ENCODE assay signal across 14 cellular contexts in the genomic region with DNA sequence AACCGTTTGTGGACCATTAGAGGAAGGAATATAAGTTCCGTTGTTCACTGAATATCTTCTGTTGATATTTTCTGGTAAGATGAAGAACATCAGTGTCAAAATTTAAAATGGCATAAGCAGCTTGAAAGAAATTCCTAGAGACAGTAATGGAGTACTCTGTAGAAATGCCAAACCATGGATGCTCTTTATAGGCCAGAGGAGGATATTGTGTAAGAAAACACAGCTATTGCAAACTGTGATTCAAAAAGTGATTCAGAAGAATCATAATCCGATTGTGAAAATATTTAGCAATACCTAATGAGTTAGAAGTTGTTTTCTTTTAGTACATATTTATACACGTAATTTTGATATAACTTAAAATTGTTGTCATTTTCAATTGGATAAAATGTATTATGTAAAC.
DNase-seq lines count a peak whose midpoint lies in the region; ATAC-seq and TF ChIP-seq lines count a peak whose summit lies in the region.
"Had no signal": no experiment of that assay in that cellular context is flagged by ENCODE, and none has a peak within 500 bp of the region (broad histone marks: within the 10 kb centered on the region; RNA-seq: fewer than 3 reads in every experiment).

No MANE protein-coding gene starts in this region.

- ATAC-seq in IMR-90 (ENCODE audit: low read depth) (peak; percentile 64), lower lobe of right lung (peak; percentile 38 to 58), HG02970 (IDR thresholded peaks at IDR 0.05; ENCODE audit: low FRiP score, unreplicated experiment) (no peak)

- H3K23ac ChIP-seq in IMR-90 (ENCODE audit: low read depth, low read length), result no peak overlapping the region

- TF ChIP-seq RAD21 in IMR-90 (IDR thresholded peaks at IDR 0.05; ENCODE audit: low read length), result no peak

- no peak overlapping the region for H2AK9ac ChIP-seq in IMR-90 (replicated peaks; ENCODE audit: low read depth, low read length, poor library complexity)

- in situ Hi-C loops in IMR-90 (cut with MboI; ENCODE audit: low sequenced_read_pairs) (no loop called here), mammary epithelial cell (cut with MboI; ENCODE audit: low sequenced_read_pairs in 2 of 2) (no loop called here)

- 0 out of 2 replicates have a peak overlapping the region, but pooled peaks have one; percentile 2 for H3K56ac ChIP-seq in IMR-90 (ENCODE audit: extremely low read depth, insufficient read depth, low read length)

- no peak overlapping the region for H2AK5ac ChIP-seq in IMR-90 (ENCODE audit: low read depth, low read length)

- no peak for TF ChIP-seq EP300 in suprapubic skin (IDR thresholded peaks at IDR 0.05)

- no peak overlapping the region for H3K27ac Mint-ChIP-seq in activated CD4-positive, alpha-beta memory T cell treated with anti-CD3 and anti-CD28 coated beads, Interleukin-2, amount 10 ng/mL, durations not matched to agents 7 days and 5 days
- H3K27ac Mint-ChIP-seq: activated naive CD8-positive, alpha-beta T cell treated with anti-CD3 and anti-CD28 coated beads, Interleukin-2, amount 10 ng/mL, durations not matched to agents 7 days and 5 days; CD4-positive, alpha-beta T cell had no signal

- H3K4me2 ChIP-seq in IMR-90 (ENCODE audit: low read depth, low read length), result peak overlapping the region; percentile 84; the same call in 1 of the 2 replicates
- no peak overlapping the region for H3K4me2 ChIP-seq in mammary epithelial cell (ENCODE audit: insufficient read depth, low read depth, low read length)

- no peaks in the 10 kb centered on the region for H3K4me1 Mint-ChIP-seq in activated CD4-positive, alpha-beta memory T cell treated with anti-CD3 and anti-CD28 coated beads, Interleukin-2, amount 10 ng/mL, durations not matched to agents 7 days and 5 days
- H3K4me1 Mint-ChIP-seq: activated naive CD8-positive, alpha-beta T cell treated with anti-CD3 and anti-CD28 coated beads, Interleukin-2, amount 10 ng/mL, durations not matched to agents 7 days and 5 days had no signal

- no peaks in the 10 kb centered on the region for H3K27me3 Mint-ChIP-seq in activated CD4-positive, alpha-beta memory T cell treated with anti-CD3 and anti-CD28 coated beads, Interleukin-2, amount 10 ng/mL, durations not matched to agents 7 days and 5 days
- H3K27me3 Mint-ChIP-seq: activated naive CD8-positive, alpha-beta T cell treated with anti-CD3 and anti-CD28 coated beads, Interleukin-2, amount 10 ng/mL, durations not matched to agents 7 days and 5 days; CD4-positive, alpha-beta T cell had no signal

- TF ChIP-seq CTCF in IMR-90 (conservative IDR thresholded peaks at IDR 0.05; ENCODE audit: low read depth, low read length), result no peak
- no peak for TF ChIP-seq CTCF in mammary epithelial cell (conservative IDR thresholded peaks at IDR 0.05 in 1 of 2, IDR thresholded peaks at IDR 0.05 in 1 of 2; ENCODE audit: extremely low read depth in 1 of 2, insufficient read depth in 1 of 2, low read depth in 1 of 2, low read length in 2 of 2)
- no peak for TF ChIP-seq CTCF in lower lobe of right lung (IDR thresholded peaks at IDR 0.05)
- no peak for TF ChIP-seq CTCF in suprapubic skin (IDR thresholded peaks at IDR 0.05)

- H4K8ac ChIP-seq in IMR-90 (ENCODE audit: low read depth in 2 of 2, low read length in 2 of 2), result peak overlapping the region in 1 of 2 experiments; percentile 75; a peak in 1 of 4 replicates

- no peak overlapping the region for H3K9ac ChIP-seq in IMR-90 (ENCODE audit: low read depth, low read length)
- no peak overlapping the region for H3K9ac ChIP-seq in mammary epithelial cell (ENCODE audit: insufficient read depth, low read length)

- DNase-seq in AG08396 (ENCODE audit: low spot score) (peak; percentile 17), IMR-90 (peak; percentile 80), mammary epithelial cell (peak; percentile 76), lower lobe of right lung (no peak), cortex of kidney (lab: John Stamatoyannopoulos, UW) (no peak), suprapubic skin (ENCODE audit: low spot score in 2 of 2) (no peak)
- DNase-seq in activated CD4-positive, alpha-beta memory T cell treated with anti-CD3 and anti-CD28 coated beads, Interleukin-2, amount 10 ng/mL, durations not matched to agents 7 days and 5 days, result no peak
- DNase-seq: activated naive CD8-positive, alpha-beta T cell treated with anti-CD3 and anti-CD28 coated beads, Interleukin-2, amount 10 ng/mL, durations not matched to agents 7 days and 5 days; CD4-positive, alpha-beta T cell; NCI-H446; ovary; stimulated activated CD4-positive, alpha-beta T cell treated with anti-CD3 and anti-CD28 coated beads, Interleukin-1b, Interleukin-23, amount 100 ng/mL, for 48 hours had no signal

- peak overlapping the region; percentile 81; the same call in 1 of the 3 replicates for H2BK15ac ChIP-seq in IMR-90 (ENCODE audit: low read depth, low read length)

- H4K5ac ChIP-seq in IMR-90 (ENCODE audit: low read depth, low read length), result peak overlapping the region; percentile 76; the same call in 1 of the 2 replicates

- H3K79me2 ChIP-seq in mammary epithelial cell (ENCODE audit: insufficient read depth, low read length), result no peaks in the 10 kb centered on the region

- no peak overlapping the region for H3K4ac ChIP-seq in IMR-90 (ENCODE audit: low read depth, low read length)

- peak overlapping the region; percentile 58; the same call in 1 of the 2 replicates for H2BK20ac ChIP-seq in IMR-90 (ENCODE audit: low read depth, low read length)

- H3K36me3 ChIP-seq in IMR-90 (ENCODE audit: control insufficient read depth, insufficient read depth, low read length), result no peaks in the 10 kb centered on the region
- no peaks in the 10 kb centered on the region for H3K36me3 ChIP-seq in mammary epithelial cell (ENCODE audit: insufficient read depth, low read length)
- no peaks in the 10 kb centered on the region for H3K36me3 ChIP-seq in lower lobe of right lung
- H3K36me3 ChIP-seq in suprapubic skin, result no peaks in the 10 kb centered on the region
- H3K36me3 ChIP-seq: ovary had no signal

- H3K9me3 ChIP-seq in IMR-90 (ENCODE audit: control insufficient read depth, insufficient read depth, low read length), result no peaks in the 10 kb centered on the region
- H3K9me3 ChIP-seq in mammary epithelial cell (replicated peaks; ENCODE audit: insufficient read depth, low read length), result no peaks in the 10 kb centered on the region
- no peaks in the 10 kb centered on the region for H3K9me3 ChIP-seq in lower lobe of right lung
- no peaks in the 10 kb centered on the region for H3K9me3 ChIP-seq in suprapubic skin
- H3K9me3 ChIP-seq: ovary had no signal

- no peaks in the 10 kb centered on the region for H3K9me3 Mint-ChIP-seq in activated CD4-positive, alpha-beta memory T cell treated with anti-CD3 and anti-CD28 coated beads, Interleukin-2, amount 10 ng/mL, durations not matched to agents 7 days and 5 days
- H3K9me3 Mint-ChIP-seq: activated naive CD8-positive, alpha-beta T cell treated with anti-CD3 and anti-CD28 coated beads, Interleukin-2, amount 10 ng/mL, durations not matched to agents 7 days and 5 days; CD4-positive, alpha-beta T cell had no signal

- dilution Hi-C loops in IMR-90 (cut with HindIII; ENCODE audit: low sequenced_read_pairs, unreplicated experiment), result no loop called here
- dilution Hi-C loops in mammary epithelial cell (cut with HindIII; ENCODE audit: low sequenced_read_pairs), result no loop called here

- BruUV-seq in IMR-90 (replicated peaks; lab: Mats Ljungman, UMichigan) (no TSS peak), mammary epithelial cell (replicated peaks; lab: Mats Ljungman, UMichigan) (no TSS peak)

- peak overlapping the region; percentile 90 for H2BK5ac ChIP-seq in IMR-90 (ENCODE audit: low read depth, low read length, poor library complexity, severe bottlenecking)

- peak overlapping the region; percentile 45; the same call in 1 of the 2 replicates for H2BK120ac ChIP-seq in IMR-90 (ENCODE audit: low read depth, low read length)

- H3K4me3 ChIP-seq in IMR-90 (ENCODE audit: insufficient read depth, low read depth, low read length) (no peak overlapping the region), mammary epithelial cell (replicated peaks in 1 of 3; ENCODE audit: insufficient read depth in 1 of 3, low read depth in 2 of 3, low read length in 3 of 3) (no peak overlapping the region), lower lobe of right lung (no peak overlapping the region), suprapubic skin (no peak overlapping the region)
- H3K4me3 ChIP-seq: ovary had no signal

- no peaks in the 10 kb centered on the region for H3K36me3 Mint-ChIP-seq in activated CD4-positive, alpha-beta memory T cell treated with anti-CD3 and anti-CD28 coated beads, Interleukin-2, amount 10 ng/mL, durations not matched to agents 7 days and 5 days (ENCODE audit: low read depth)

- WGBS in IMR-90 (ENCODE audit: extremely low coverage in 2 of 2, insufficient read length in 1 of 2), 2 experiments, result 60% methylated on average over 1 of the region's 4 CpGs; no CpG with 5 or more reads in 1 of the 2 experiments
- 42% methylated on average over 4 of the region's 4 CpGs for WGBS in mammary epithelial cell (ENCODE audit: low coverage, missing lambda C conversion rate)
- WGBS in suprapubic skin, result 71% methylated on average over 4 of the region's 4 CpGs

- POLR2A ChIA-PET in IMR-90 (lab: Charles Lee; ENCODE audit: unreplicated experiment), result no interaction called here
- POLR2A ChIA-PET in activated CD4-positive, alpha-beta memory T cell treated with anti-CD3 and anti-CD28 coated beads, Interleukin-2, amount 10 ng/mL, durations not matched to agents 7 days and 5 days (lab: Charles Lee), result no interaction called here

- peak overlapping the region; percentile 49; the same call in 1 of the 2 replicates for H3K27ac ChIP-seq in IMR-90 (ENCODE audit: insufficient read depth, low read length)
- peak overlapping the region; percentile 57 for H3K27ac ChIP-seq in mammary epithelial cell (ENCODE audit: insufficient read depth, low read depth, low read length)
- H3K27ac ChIP-seq in lower lobe of right lung, result no peak overlapping the region
- H3K27ac ChIP-seq in suprapubic skin, result no peak overlapping the region
- H3K27ac ChIP-seq: HL-60, ovary had no signal

- H3K14ac ChIP-seq in IMR-90 (replicated peaks; ENCODE audit: low read depth, low read length), result no peak overlapping the region

- intact Hi-C loops in IMR-90 (cut with micrococcal nuclease) (loop anchor here (2.0 to 5.0 kb wide), 2 partner anchors 39 to 102 kb away; a partner anchor contains a TSS), mammary epithelial cell (cut with micrococcal nuclease) (loop anchor here (2.0 to 5.0 kb wide), 2 partner anchors 102 to 1181 kb away; a partner anchor contains a TSS), lower lobe of right lung (cut with DNase I) (no loop called here)

- H3K9me1 ChIP-seq in IMR-90 (ENCODE audit: insufficient read depth, low read length), result peaks cover 2% of the 10 kb centered on the region; the same call in 1 of the 2 replicates

- no peak overlapping the region for H3K4me3 Mint-ChIP-seq in activated CD4-positive, alpha-beta memory T cell treated with anti-CD3 and anti-CD28 coated beads, Interleukin-2, amount 10 ng/mL, durations not matched to agents 7 days and 5 days
- H3K4me3 Mint-ChIP-seq: activated naive CD8-positive, alpha-beta T cell treated with anti-CD3 and anti-CD28 coated beads, Interleukin-2, amount 10 ng/mL, durations not matched to agents 7 days and 5 days; CD4-positive, alpha-beta T cell had no signal

- TF ChIP-seq POLR2A in IMR-90 (IDR thresholded peaks at IDR 0.05; ENCODE audit: low read depth, low read length), result no peak
- TF ChIP-seq POLR2A in suprapubic skin (IDR thresholded peaks at IDR 0.05), result no peak

- H4K20me1 ChIP-seq in IMR-90 (ENCODE audit: insufficient read depth, low read length) (no peaks in the 10 kb centered on the region), mammary epithelial cell (ENCODE audit: insufficient read depth, low read length) (no peaks in the 10 kb centered on the region)

- H2AFZ ChIP-seq in IMR-90 (replicated peaks; ENCODE audit: low read length, poor library complexity), result no peak overlapping the region
- H2AFZ ChIP-seq in mammary epithelial cell (ENCODE audit: low read depth, low read length), result peak overlapping the region; percentile 50

- no peak overlapping the region for H4K91ac ChIP-seq in IMR-90 (ENCODE audit: insufficient read depth, low read depth, low read length)

- peaks cover 2% of the 10 kb centered on the region; the same call in 1 of the 2 replicates for H3K4me1 ChIP-seq in IMR-90 (ENCODE audit: control insufficient read depth, insufficient read depth, low read length)
- H3K4me1 ChIP-seq in mammary epithelial cell (ENCODE audit: insufficient read depth, low read length), result peaks cover 17% of the 10 kb centered on the region
- peaks cover 11% of the 10 kb centered on the region for H3K4me1 ChIP-seq in lower lobe of right lung
- peaks cover 7% of the 10 kb centered on the region for H3K4me1 ChIP-seq in suprapubic skin

- CTCF ChIA-PET in IMR-90 (lab: Yijun Ruan, JAX), result interaction anchor here (0.9 to 1.0 kb wide), 2 partner anchors 10 to 48 kb away, joined by 4 read pairs; no protein-coding TSS in a partner anchor
- CTCF ChIA-PET in mammary epithelial cell (lab: Charles Lee; ENCODE audit: low non-redundant PET), result no interaction called here
- CTCF ChIA-PET in activated CD4-positive, alpha-beta memory T cell treated with anti-CD3 and anti-CD28 coated beads, Interleukin-2, amount 10 ng/mL, durations not matched to agents 7 days and 5 days (lab: Charles Lee), result no interaction called here

- peak overlapping the region; percentile 90; the same call in 1 of the 2 replicates for H3K18ac ChIP-seq in IMR-90 (ENCODE audit: low read depth, low read length)

- H3K27me3 ChIP-seq in IMR-90 (ENCODE audit: control insufficient read depth, insufficient read depth, low read length) (no peaks in the 10 kb centered on the region), mammary epithelial cell (ENCODE audit: insufficient read depth, low read length) (no peaks in the 10 kb centered on the region), lower lobe of right lung (ENCODE audit: low read depth) (no peaks in the 10 kb centered on the region), suprapubic skin (no peaks in the 10 kb centered on the region)
- H3K27me3 ChIP-seq: ovary had no signal

- H3K79me1 ChIP-seq in IMR-90 (ENCODE audit: low read depth in 1 of 2, low read length in 2 of 2), result no peaks in the 10 kb centered on the region

Comparison
In these comparisons a context has a peak if more than half of its experiments do, and no peak if none do; other contexts are left out.
1. DNase-seq: peak in AG08396 (single experiment), IMR-90 (single experiment) and mammary epithelial cell (single experiment); none in lower lobe of right lung (single experiment), cortex of kidney (single experiment), suprapubic skin (0 of 2) and activated CD4-positive, alpha-beta memory T cell treated with anti-CD3 and anti-CD28 coated beads, Interleukin-2, amount 10 ng/mL, durations not matched to agents 7 days and 5 days (single experiment).
2. H3K27ac ChIP-seq: peak in IMR-90 (single experiment) and mammary epithelial cell (single experiment); none in lower lobe of right lung (single experiment) and suprapubic skin (single experiment).